In genomic region chr6:121635355-121635754, GRCh38 we compare ENCODE assay signal across 39 cellular contexts.
"Had no signal": no experiment of that assay in that cellular context is flagged by ENCODE, and none has a peak within 500 bp of the region (broad histone marks: within the 10 kb centered on the region; RNA-seq: fewer than 3 reads in every experiment).

No MANE protein-coding gene starts in this region.

- H3K27ac Mint-ChIP-seq: activated naive CD4-positive, alpha-beta T cell treated with anti-CD3 and anti-CD28 coated beads for 36 hours; activated naive CD4-positive, alpha-beta T cell treated with anti-CD3 and anti-CD28 coated beads, Interleukin-2, amount 10 ng/mL, durations not matched to agents 7 days and 5 days; activated naive CD4-positive, alpha-beta T cell treated with anti-CD3 and anti-CD28 coated beads, Interleukin-2, amount 50 U/mL, for 24 hours; activated naive CD4-positive, alpha-beta T cell treated with anti-CD3 and anti-CD28 coated beads, Interleukin-2, amount 50 U/mL, for 72 hours; activated naive CD8-positive, alpha-beta T cell; activated naive CD8-positive, alpha-beta T cell treated with anti-CD3 and anti-CD28 coated beads for 36 hours; activated naive CD8-positive, alpha-beta T cell treated with anti-CD3 and anti-CD28 coated beads, Interleukin-2, amount 10 ng/mL, durations not matched to agents 7 days and 5 days; activated naive CD8-positive, alpha-beta T cell treated with anti-CD3 and anti-CD28 coated beads, Interleukin-2, amount 50 U/mL, for 24 hours; activated T-cell treated with anti-CD3 and anti-CD28 coated beads, Interleukin-2, amount 50 U/mL, for 24 hours; activated T-cell treated with anti-CD3 and anti-CD28 coated beads, Interleukin-2, amount 50 U/mL, for 72 hours; activated T-helper 1 cell treated with anti-CD3 and anti-CD28 coated beads, Interleukin-12 subunit alpha, Interleukin-12 subunit beta, Interleukin-2, Interleukin-4 antibody, amounts not matched to agents 30 ng/mL and 10 ng/mL and 1 ng/mL, durations not matched to agents 14 hours and 24 hours and 36 hours; activated T-helper 17 cell treated with anti-CD3 and anti-CD28 coated beads, Interleukin-2, amount 50 U/mL, for 72 hours; activated T-helper 2 cell treated with anti-CD3 and anti-CD28 coated beads, Interferon-gamma antibody, Interleukin-2, Interleukin-4, amounts not matched to agents 10 μg/mL and 5 μg/mL and 100 μg/mL, durations not matched to agents 14 hours and 24 hours and 36 hours; brain had no signal

- FAIRE-seq: astrocyte had no signal

- H3K36me3 Mint-ChIP-seq: activated naive CD4-positive, alpha-beta T cell treated with anti-CD3 and anti-CD28 coated beads, Interleukin-2, amount 10 ng/mL, durations not matched to agents 7 days and 5 days had no signal

- H3K4me3 Mint-ChIP-seq: activated naive CD4-positive, alpha-beta T cell treated with anti-CD3 and anti-CD28 coated beads for 36 hours; activated naive CD4-positive, alpha-beta T cell treated with anti-CD3 and anti-CD28 coated beads, Interleukin-2, amount 10 ng/mL, durations not matched to agents 7 days and 5 days; activated naive CD4-positive, alpha-beta T cell treated with anti-CD3 and anti-CD28 coated beads, Interleukin-2, amount 50 U/mL, for 24 hours; activated naive CD8-positive, alpha-beta T cell; activated naive CD8-positive, alpha-beta T cell treated with anti-CD3 and anti-CD28 coated beads for 36 hours; activated naive CD8-positive, alpha-beta T cell treated with anti-CD3 and anti-CD28 coated beads, Interleukin-2, amount 10 ng/mL, durations not matched to agents 7 days and 5 days; activated naive CD8-positive, alpha-beta T cell treated with anti-CD3 and anti-CD28 coated beads, Interleukin-2, amount 50 U/mL, for 24 hours; activated T-cell treated with anti-CD3 and anti-CD28 coated beads, Interleukin-2, amount 50 U/mL, for 24 hours; activated T-cell treated with anti-CD3 and anti-CD28 coated beads, Interleukin-2, amount 50 U/mL, for 4 hours; activated T-cell treated with anti-CD3 and anti-CD28 coated beads, Interleukin-2, amount 50 U/mL, for 72 hours; activated T-helper 1 cell treated with anti-CD3 and anti-CD28 coated beads, Interleukin-12 subunit alpha, Interleukin-12 subunit beta, Interleukin-2, Interleukin-4 antibody, amounts not matched to agents 30 ng/mL and 10 ng/mL and 1 ng/mL, durations not matched to agents 14 hours and 24 hours and 36 hours; activated T-helper 17 cell treated with anti-CD3 and anti-CD28 coated beads, Interleukin-2, amount 50 U/mL, for 72 hours; brain; central memory CD8-positive, alpha-beta T cell had no signal

- DNase-seq: activated effector memory CD4-positive, alpha-beta T cell treated with anti-CD3 and anti-CD28 coated beads, Interleukin-2, amount 50 U/mL, for 16 hours; activated effector memory CD4-positive, alpha-beta T cell treated with Interleukin-2 at 50 U/mL for 16 hours; activated gamma-delta T cell; activated gamma-delta T cell treated with Interleukin-2 at 50 U/mL for 16 hours; activated naive CD4-positive, alpha-beta T cell; activated naive CD4-positive, alpha-beta T cell treated with anti-CD3 and anti-CD28 coated beads for 36 hours; activated naive CD4-positive, alpha-beta T cell treated with anti-CD3 and anti-CD28 coated beads, Interleukin-2, amount 10 ng/mL, durations not matched to agents 7 days and 5 days; activated naive CD4-positive, alpha-beta T cell treated with anti-CD3 and anti-CD28 coated beads, Interleukin-2, amount 50 U/mL, for 16 hours; activated naive CD4-positive, alpha-beta T cell treated with Interleukin-2 at 50 U/mL for 16 hours; activated naive CD8-positive, alpha-beta T cell treated with anti-CD3 and anti-CD28 coated beads for 36 hours; activated naive CD8-positive, alpha-beta T cell treated with anti-CD3 and anti-CD28 coated beads, Interleukin-2, amount 10 ng/mL, durations not matched to agents 7 days and 5 days; activated naive CD8-positive, alpha-beta T cell treated with anti-CD3 and anti-CD28 coated beads, Interleukin-2, amount 50 U/mL, for 24 hours; activated T-cell treated with anti-CD3 and anti-CD28 coated beads, Interleukin-2, amount 50 U/mL, for 1 hour; activated T-cell treated with anti-CD3 and anti-CD28 coated beads, Interleukin-2, amount 50 U/mL, for 24 hours; activated T-cell treated with anti-CD3 and anti-CD28 coated beads, Interleukin-2, amount 50 U/mL, for 4 hours; activated T-cell treated with anti-CD3 and anti-CD28 coated beads, Interleukin-2, amount 50 U/mL, for 48 hours; activated T-cell treated with anti-CD3 and anti-CD28 coated beads, Interleukin-2, amount 50 U/mL, for 72 hours; adrenal gland; amniotic stem cell; amygdala; anterior cingulate cortex; aorta; body of pancreas; brain microvascular endothelial cell; caudate nucleus; central memory CD4-positive, alpha-beta T cell; cerebellar nuclear complex had no signal

- H3K36me3 ChIP-seq: adrenal gland, ascending aorta, brain microvascular endothelial cell, breast epithelium, cardiac muscle cell had no signal

- H3K9me3 ChIP-seq: body of pancreas had no signal

- H3K4me1 Mint-ChIP-seq: activated naive CD4-positive, alpha-beta T cell treated with anti-CD3 and anti-CD28 coated beads, Interleukin-2, amount 10 ng/mL, durations not matched to agents 7 days and 5 days; activated naive CD8-positive, alpha-beta T cell treated with anti-CD3 and anti-CD28 coated beads for 36 hours; activated naive CD8-positive, alpha-beta T cell treated with anti-CD3 and anti-CD28 coated beads, Interleukin-2, amount 10 ng/mL, durations not matched to agents 7 days and 5 days; activated naive CD8-positive, alpha-beta T cell treated with anti-CD3 and anti-CD28 coated beads, Interleukin-2, amount 50 U/mL, for 24 hours; activated T-helper 17 cell treated with anti-CD3 and anti-CD28 coated beads, Interleukin-2, amount 50 U/mL, for 72 hours; brain; central memory CD8-positive, alpha-beta T cell had no signal

- H3K27me3 ChIP-seq: adrenal gland, ascending aorta, body of pancreas, brain microvascular endothelial cell, breast epithelium, cardiac muscle cell had no signal

- H3K4me3 ChIP-seq: adrenal gland, ascending aorta, body of pancreas, breast epithelium, cardiac muscle cell had no signal

- ATAC-seq: activated naive CD4-positive, alpha-beta T cell treated with anti-CD3 and anti-CD28 coated beads, Interleukin-2, amount 50 U/mL, for 72 hours; activated naive CD8-positive, alpha-beta T cell treated with anti-CD3 and anti-CD28 coated beads, Interleukin-2, amount 50 U/mL, for 24 hours; activated T-cell treated with anti-CD3 and anti-CD28 coated beads, Interleukin-2, amount 50 U/mL, for 4 hours; activated T-cell treated with anti-CD3 and anti-CD28 coated beads, Interleukin-2, amount 50 U/mL, for 72 hours; activated T-helper 17 cell treated with anti-CD3 and anti-CD28 coated beads, Interleukin-2, amount 50 U/mL, for 72 hours; body of pancreas had no signal

- H3K27ac ChIP-seq: adrenal gland, ascending aorta, body of pancreas, brain microvascular endothelial cell, breast epithelium, cardiac muscle cell had no signal

- H3K4me1 ChIP-seq: adrenal gland, ascending aorta, body of pancreas, breast epithelium had no signal

- H3K27me3 Mint-ChIP-seq: activated naive CD4-positive, alpha-beta T cell treated with anti-CD3 and anti-CD28 coated beads, Interleukin-2, amount 10 ng/mL, durations not matched to agents 7 days and 5 days; activated naive CD4-positive, alpha-beta T cell treated with anti-CD3 and anti-CD28 coated beads, Interleukin-2, amount 50 U/mL, for 24 hours; activated naive CD8-positive, alpha-beta T cell; activated naive CD8-positive, alpha-beta T cell treated with anti-CD3 and anti-CD28 coated beads for 36 hours; activated naive CD8-positive, alpha-beta T cell treated with anti-CD3 and anti-CD28 coated beads, Interleukin-2, amount 10 ng/mL, durations not matched to agents 7 days and 5 days; activated naive CD8-positive, alpha-beta T cell treated with anti-CD3 and anti-CD28 coated beads, Interleukin-2, amount 50 U/mL, for 24 hours; activated T-cell treated with anti-CD3 and anti-CD28 coated beads, Interleukin-2, amount 50 U/mL, for 24 hours; activated T-helper 17 cell treated with anti-CD3 and anti-CD28 coated beads, Interleukin-2, amount 50 U/mL, for 72 hours; brain; central memory CD8-positive, alpha-beta T cell had no signal
